ENCODE assay signal across 32 cellular contexts in genomic region chr10:18211862-18212261, GRCh38.
"Had no signal": no experiment of that assay in that cellular context is flagged by ENCODE, and none has a peak within 500 bp of the region (broad histone marks: within the 10 kb centered on the region; RNA-seq: fewer than 3 reads in every experiment).

No MANE protein-coding gene starts in this region.

- H3K9me3 ChIP-seq: ascending aorta, breast epithelium had no signal

- FAIRE-seq: TTC549 had no signal

- H3K36me3 ChIP-seq: ascending aorta, brain microvascular endothelial cell, breast epithelium, WERI-Rb-1 had no signal

- ATAC-seq: activated CD4-positive, alpha-beta T cell treated with anti-CD3 and anti-CD28 coated beads for 36 hours; activated CD4-positive, CD25-positive, alpha-beta regulatory T cell treated with anti-CD3 and anti-CD28 coated beads, Interleukin-2, amount 50 U/mL, for 24 hours; activated CD8-positive, alpha-beta memory T cell treated with anti-CD3 and anti-CD28 coated beads, Interleukin-2, amount 10 ng/mL, durations not matched to agents 7 days and 5 days; activated CD8-positive, alpha-beta T cell treated with anti-CD3 and anti-CD28 coated beads, Interleukin-2, amount 10 ng/mL, durations not matched to agents 7 days and 5 days; activated naive CD8-positive, alpha-beta T cell treated with anti-CD3 and anti-CD28 coated beads, Interleukin-2, amount 50 U/mL, for 24 hours; WTC11 had no signal

- H3K4me3 ChIP-seq: ascending aorta, breast epithelium had no signal

- H3K27me3 ChIP-seq: ascending aorta, brain microvascular endothelial cell, breast epithelium had no signal

- H3K27ac ChIP-seq: ascending aorta, brain microvascular endothelial cell, breast epithelium, WERI-Rb-1 had no signal

- DNase-seq: activated CD4-positive, alpha-beta memory T cell treated with anti-CD3 and anti-CD28 coated beads, Interleukin-2, amount 10 ng/mL, durations not matched to agents 7 days and 5 days; activated CD4-positive, alpha-beta T cell treated with anti-CD3 and anti-CD28 coated beads for 1 hour; activated CD4-positive, alpha-beta T cell treated with anti-CD3 and anti-CD28 coated beads for 36 hours; activated CD4-positive, alpha-beta T cell treated with anti-CD3 and anti-CD28 coated beads for 48 hours; activated CD4-positive, alpha-beta T cell treated with anti-CD3 and anti-CD28 coated beads, Interleukin-2, amount 10 ng/mL, durations not matched to agents 7 days and 5 days; activated CD4-positive, alpha-beta T cell treated with anti-CD3 and anti-CD28 coated beads, Interleukin-2, amount 50 U/mL, for 48 hours; activated CD4-positive, CD25-positive, alpha-beta regulatory T cell; activated CD8-positive, alpha-beta memory T cell treated with anti-CD3 and anti-CD28 coated beads for 24 hours; activated CD8-positive, alpha-beta memory T cell treated with anti-CD3 and anti-CD28 coated beads, Interleukin-2, amount 10 ng/mL, durations not matched to agents 7 days and 5 days; activated CD8-positive, alpha-beta memory T cell treated with anti-CD3 and anti-CD28 coated beads, Interleukin-2, amount 50 U/mL, for 48 hours; activated CD8-positive, alpha-beta T cell treated with anti-CD3 and anti-CD28 coated beads, Interleukin-2, amount 10 ng/mL, durations not matched to agents 7 days and 5 days; activated effector memory CD4-positive, alpha-beta T cell treated with Interleukin-2 at 50 U/mL for 16 hours; activated gamma-delta T cell; activated naive CD4-positive, alpha-beta T cell treated with anti-CD3 and anti-CD28 coated beads, Interleukin-2, amount 10 ng/mL, durations not matched to agents 7 days and 5 days; activated naive CD4-positive, alpha-beta T cell treated with Interleukin-2 at 50 U/mL for 16 hours; activated naive CD8-positive, alpha-beta T cell treated with anti-CD3 and anti-CD28 coated beads, Interleukin-2, amount 10 ng/mL, durations not matched to agents 7 days and 5 days; activated naive CD8-positive, alpha-beta T cell treated with anti-CD3 and anti-CD28 coated beads, Interleukin-2, amount 50 U/mL, for 24 hours; activated T-cell treated with anti-CD3 and anti-CD28 coated beads, Interleukin-2, amount 50 U/mL, for 24 hours; activated T-cell treated with anti-CD3 and anti-CD28 coated beads, Interleukin-2, amount 50 U/mL, for 48 hours; amygdala; anterior cingulate cortex; brain microvascular endothelial cell; central memory CD4-positive, alpha-beta T cell; T-helper 1 cell; T-helper 2 cell; T-helper 9 cell; WERI-Rb-1 had no signal

- H3K4me1 ChIP-seq: ascending aorta, breast epithelium had no signal
